Comparison of ENCODE assay signal across 15 cellular contexts in the genomic region with DNA sequence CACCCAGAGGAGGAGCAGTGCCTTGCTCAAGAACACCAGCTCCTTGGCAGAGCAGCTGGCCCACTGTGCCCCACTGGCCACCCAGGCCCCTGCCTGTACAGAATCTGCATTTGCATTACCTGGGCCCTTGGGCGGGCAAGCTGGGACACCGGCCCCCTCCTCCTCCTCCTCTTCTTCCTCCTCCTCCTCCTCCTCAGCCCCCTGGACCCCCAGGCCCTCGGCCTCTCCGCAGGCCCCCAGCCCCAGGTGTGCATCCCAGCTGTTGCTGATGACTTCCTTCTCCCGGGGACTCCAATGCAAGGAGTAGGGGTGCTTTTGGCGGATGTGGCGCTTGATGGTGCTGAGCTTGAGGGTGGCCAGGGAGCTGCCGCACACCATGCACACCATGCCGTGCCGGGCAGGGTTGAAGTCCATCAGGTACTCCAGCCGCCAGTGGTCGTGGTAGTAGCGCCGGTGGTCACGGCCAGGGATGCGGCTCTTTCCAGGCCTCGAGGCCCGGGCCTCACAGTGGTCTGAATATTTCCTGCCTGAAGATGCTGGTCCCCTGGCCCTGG. TPM values are rescaled to one million over a fixed set of nuclear protein-coding genes. Genes with fewer than 3 reads are reported as not detected.
DNase-seq lines count a peak whose midpoint lies in the region; ATAC-seq and TF ChIP-seq lines count a peak whose summit lies in the region.
"Had no signal": no experiment of that assay in that cellular context is flagged by ENCODE, and none has a peak within 500 bp of the region (broad histone marks: within the 10 kb centered on the region; RNA-seq: fewer than 3 reads in every experiment).

No MANE protein-coding gene starts in this region.

- H3K36me3 ChIP-seq in GM23338 (ENCODE audit: insufficient read depth), result no peaks in the 10 kb centered on the region
- no peaks in the 10 kb centered on the region for H3K36me3 ChIP-seq in right lobe of liver
- H3K36me3 ChIP-seq in stomach smooth muscle (ENCODE audit: control insufficient read depth in 2 of 2, insufficient read depth in 2 of 2, low read length in 2 of 2), result no peaks in the 10 kb centered on the region

- H3K36me3 Mint-ChIP-seq in GM23338 (ENCODE audit: low read depth) (peaks cover 18% of the 10 kb centered on the region; the same call in 2 of the 3 replicates), brain (no peaks in the 10 kb centered on the region)
- H3K36me3 Mint-ChIP-seq: stimulated activated memory B cell treated with anti-CD40 and anti-IgM and Interleukin-4, amounts not matched to agents 10 μg/mL and 1 μg/mL and 100 μg/mL, for 72 hours had no signal

- intact Hi-C loops in right lobe of liver (cut with DNase I), result loop anchor here in 1 of 2 donors (10.0 kb wide), 1 partner anchor 179 kb away; no protein-coding TSS in a partner anchor

- H2AFZ ChIP-seq in GM23338, result no peak overlapping the region

- no peaks in the 10 kb centered on the region for H3K9me2 ChIP-seq in GM23338 (ENCODE audit: insufficient read depth)

- no peaks in the 10 kb centered on the region for H3K9me3 ChIP-seq in right lobe of liver
- H3K9me3 ChIP-seq in stomach smooth muscle (ENCODE audit: control insufficient read depth in 2 of 2, low read length in 2 of 2), result no peaks in the 10 kb centered on the region
- H3K9me3 ChIP-seq: HAP-1 had no signal

- peaks cover 47% of the 10 kb centered on the region for H3K79me2 ChIP-seq in GM23338 (replicated peaks; ENCODE audit: insufficient read depth)

- peaks cover 14% of the 10 kb centered on the region for H3K27me3 ChIP-seq in GM23338 (ENCODE audit: insufficient read depth)
- H3K27me3 ChIP-seq in right lobe of liver, result no peaks in the 10 kb centered on the region
- H3K27me3 ChIP-seq in stomach smooth muscle (ENCODE audit: control insufficient read depth in 1 of 2, insufficient read depth in 2 of 2, low read length in 2 of 2), result no peaks in the 10 kb centered on the region

- peak overlapping the region; percentile 88; the same call in 1 of the 2 replicates for H3K4me3 ChIP-seq in GM23338
- H3K4me3 ChIP-seq in right lobe of liver, result peak overlapping the region in 2 of 3 donors; percentile 67 to 76
- H3K4me3 ChIP-seq in stomach smooth muscle (ENCODE audit: low read length in 2 of 2), result no peak overlapping the region
- H3K4me3 ChIP-seq: HAP-1 had no signal

- H4K20me1 ChIP-seq in GM23338 (replicated peaks; ENCODE audit: insufficient read depth), result peaks cover 13% of the 10 kb centered on the region

- ATAC-seq in GM23338, result no peak
- no peak for ATAC-seq in right lobe of liver
- ATAC-seq in GM21576 (IDR thresholded peaks at IDR 0.05; ENCODE audit: unreplicated experiment), result no peak
- ATAC-seq in GM18520 (IDR thresholded peaks at IDR 0.05; ENCODE audit: unreplicated experiment), result no peak
- ATAC-seq in HG03378 (IDR thresholded peaks at IDR 0.05; ENCODE audit: unreplicated experiment), result no peak
- ATAC-seq in HG03196 (IDR thresholded peaks at IDR 0.05; ENCODE audit: unreplicated experiment), result no peak
- ATAC-seq: sciatic nerve; stimulated activated memory B cell treated with anti-CD40 and anti-IgM and Interleukin-4, amounts not matched to agents 10 μg/mL and 1 μg/mL and 100 μg/mL, for 72 hours had no signal

- H3F3A ChIP-seq in GM23338 (replicated peaks; ENCODE audit: low read depth), result peaks cover 23% of the 10 kb centered on the region

- no peak for TF ChIP-seq POLR2A in right lobe of liver (IDR thresholded peaks at IDR 0.05)

- peaks cover 41% of the 10 kb centered on the region for H3K4me1 Mint-ChIP-seq in GM23338
- peaks cover 51% of the 10 kb centered on the region for H3K4me1 Mint-ChIP-seq in brain

- H3K4me1 ChIP-seq in GM23338 (ENCODE audit: insufficient read depth), result peaks cover 43% of the 10 kb centered on the region
- H3K4me1 ChIP-seq in right lobe of liver, result peaks cover 0 to 31% (median 9%) of the 10 kb centered on the region in 4 donors
- peaks cover 67% of the 10 kb centered on the region for H3K4me1 ChIP-seq in stomach smooth muscle (ENCODE audit: control insufficient read depth, insufficient read depth, low read length)

- H3K9ac ChIP-seq in stomach smooth muscle (ENCODE audit: low read length in 2 of 2), result no peak overlapping the region

- H3K27ac ChIP-seq in GM23338 (ENCODE audit: low read depth) (peak overlapping the region; percentile 45; the same call in 1 of the 2 replicates), right lobe of liver (peak overlapping the region in 2 of 3 donors; percentile 11 to 88), stomach smooth muscle (ENCODE audit: low read length) (peak overlapping the region; percentile 73)

- DNase-seq in GM23338 (ENCODE audit: low spot score), result peak; percentile 18
- peak; percentile 38 to 61 (median 57) for DNase-seq in right lobe of liver
- DNase-seq: dermis blood vessel endothelial cell; NCI-H2029 treated with DMSO at 0.1 percent for 48 hours; stimulated activated CD4-positive, alpha-beta T cell treated with anti-CD3 and anti-CD28 coated beads, Interleukin-4, amount 100 ng/mL, for 4 hours had no signal

- TF ChIP-seq CTCF in GM23338 (conservative IDR thresholded peaks at IDR 0.05; ENCODE audit: low read depth in 2 of 2) (no peak), brain (conservative IDR thresholded peaks at IDR 0.05) (no peak), right lobe of liver (IDR thresholded peaks at IDR 0.05) (no peak)

- H3K4me2 ChIP-seq in GM23338, result peak overlapping the region; percentile 98

- H3K27ac Mint-ChIP-seq in GM23338 (peak overlapping the region; percentile 52; the same call in 1 of the 2 replicates), brain (peak overlapping the region; percentile 77 to 100 (median 99))
- H3K27ac Mint-ChIP-seq: stimulated activated memory B cell treated with anti-CD40 and anti-IgM and Interleukin-4, amounts not matched to agents 10 μg/mL and 1 μg/mL and 100 μg/mL, for 72 hours had no signal

- H3K4me3 Mint-ChIP-seq in GM23338 (peak overlapping the region; percentile 56), brain (peak overlapping the region; percentile 96 to 99 (median 97))
- H3K4me3 Mint-ChIP-seq: CD14-positive monocyte had no signal

- H3K27me3 Mint-ChIP-seq in GM23338 (ENCODE audit: insufficient read depth, low read depth, poor library complexity), result peaks cover 46% of the 10 kb centered on the region
- peaks cover 6% of the 10 kb centered on the region for H3K27me3 Mint-ChIP-seq in brain
- H3K27me3 Mint-ChIP-seq: stimulated activated memory B cell treated with anti-CD40 and anti-IgM and Interleukin-4, amounts not matched to agents 10 μg/mL and 1 μg/mL and 100 μg/mL, for 72 hours had no signal

- WGBS in right lobe of liver (ENCODE audit: insufficient coverage, low coverage, low lambda C conversion rate, missing lambda C conversion rate), result 47% methylated on average over 5 of the region's 18 CpGs

- H3K9me3 Mint-ChIP-seq in GM23338 (peaks cover 6% of the 10 kb centered on the region; the same call in 2 of the 3 replicates), brain (peaks cover 0 to 3% (median 0%) of the 10 kb centered on the region in 5 experiments)
- H3K9me3 Mint-ChIP-seq: stimulated activated memory B cell treated with anti-CD40 and anti-IgM and Interleukin-4, amounts not matched to agents 10 μg/mL and 1 μg/mL and 100 μg/mL, for 72 hours had no signal

TF ChIP-seq in GM23338, 12 proteins besides CTCF, POLR2A, EP300 and RAD21 (continues in another document):
- TF ChIP-seq STAT1 (IDR thresholded peaks at IDR 0.05; ENCODE audit: unreplicated experiment) (no peak), CREB1 (CRISPR knock-in tag; IDR thresholded peaks at IDR 0.05; ENCODE audit: low read depth) (no peak), ZNF114 (CRISPR knock-in tag; IDR thresholded peaks at IDR 0.05) (no peak)
- TF ChIP-seq, protein P1, sequence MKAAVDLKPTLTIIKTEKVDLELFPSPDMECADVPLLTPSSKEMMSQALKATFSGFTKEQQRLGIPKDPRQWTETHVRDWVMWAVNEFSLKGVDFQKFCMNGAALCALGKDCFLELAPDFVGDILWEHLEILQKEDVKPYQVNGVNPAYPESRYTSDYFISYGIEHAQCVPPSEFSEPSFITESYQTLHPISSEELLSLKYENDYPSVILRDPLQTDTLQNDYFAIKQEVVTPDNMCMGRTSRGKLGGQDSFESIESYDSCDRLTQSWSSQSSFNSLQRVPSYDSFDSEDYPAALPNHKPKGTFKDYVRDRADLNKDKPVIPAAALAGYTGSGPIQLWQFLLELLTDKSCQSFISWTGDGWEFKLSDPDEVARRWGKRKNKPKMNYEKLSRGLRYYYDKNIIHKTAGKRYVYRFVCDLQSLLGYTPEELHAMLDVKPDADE (IDR thresholded peaks at IDR 0.05), result no peak
- TF ChIP-seq, protein P2, sequence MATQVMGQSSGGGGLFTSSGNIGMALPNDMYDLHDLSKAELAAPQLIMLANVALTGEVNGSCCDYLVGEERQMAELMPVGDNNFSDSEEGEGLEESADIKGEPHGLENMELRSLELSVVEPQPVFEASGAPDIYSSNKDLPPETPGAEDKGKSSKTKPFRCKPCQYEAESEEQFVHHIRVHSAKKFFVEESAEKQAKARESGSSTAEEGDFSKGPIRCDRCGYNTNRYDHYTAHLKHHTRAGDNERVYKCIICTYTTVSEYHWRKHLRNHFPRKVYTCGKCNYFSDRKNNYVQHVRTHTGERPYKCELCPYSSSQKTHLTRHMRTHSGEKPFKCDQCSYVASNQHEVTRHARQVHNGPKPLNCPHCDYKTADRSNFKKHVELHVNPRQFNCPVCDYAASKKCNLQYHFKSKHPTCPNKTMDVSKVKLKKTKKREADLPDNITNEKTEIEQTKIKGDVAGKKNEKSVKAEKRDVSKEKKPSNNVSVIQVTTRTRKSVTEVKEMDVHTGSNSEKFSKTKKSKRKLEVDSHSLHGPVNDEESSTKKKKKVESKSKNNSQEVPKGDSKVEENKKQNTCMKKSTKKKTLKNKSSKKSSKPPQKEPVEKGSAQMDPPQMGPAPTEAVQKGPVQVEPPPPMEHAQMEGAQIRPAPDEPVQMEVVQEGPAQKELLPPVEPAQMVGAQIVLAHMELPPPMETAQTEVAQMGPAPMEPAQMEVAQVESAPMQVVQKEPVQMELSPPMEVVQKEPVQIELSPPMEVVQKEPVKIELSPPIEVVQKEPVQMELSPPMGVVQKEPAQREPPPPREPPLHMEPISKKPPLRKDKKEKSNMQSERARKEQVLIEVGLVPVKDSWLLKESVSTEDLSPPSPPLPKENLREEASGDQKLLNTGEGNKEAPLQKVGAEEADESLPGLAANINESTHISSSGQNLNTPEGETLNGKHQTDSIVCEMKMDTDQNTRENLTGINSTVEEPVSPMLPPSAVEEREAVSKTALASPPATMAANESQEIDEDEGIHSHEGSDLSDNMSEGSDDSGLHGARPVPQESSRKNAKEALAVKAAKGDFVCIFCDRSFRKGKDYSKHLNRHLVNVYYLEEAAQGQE (IDR thresholded peaks at IDR 0.05; ENCODE audit: unreplicated experiment), result no peak

RNA-seq across cellular contexts. Expression of gene ZFTA, which starts 2.8 kb away (rescaled TPM):
- 32.1 and 36.6 TPM in 2 replicates for total RNA-seq in GM23338 (2014; rRNA removed; shearing (Covaris generic))
- polyA plus RNA-seq in GM23338 (2016; fragmentation: Nextera tagmentation; extraction: Ambion mirVana) (8.3 and 8.5 TPM in 2 replicates), brain (ENCODE audit: insufficient read depth, low read depth, low replicate concordance) (16.5 TPM)
- total RNA-seq in right lobe of liver, result 10 to 100 TPM in 1 of 6 experiments, 1 to 10 TPM in 5; 4.8 to 10.7 (median 6.6) TPM
- polyA plus RNA-seq: CD14-positive monocyte had no signal

RNA-seq across cellular contexts. Expression of gene SPINDOC, which starts 47.5 kb away (rescaled TPM):
- 65.5 and 84.7 TPM in 2 replicates for total RNA-seq in GM23338 (2014; rRNA removed; shearing (Covaris generic))
- 9.4 and 12.9 TPM in 2 replicates for polyA plus RNA-seq in GM23338 (2016; fragmentation: Nextera tagmentation; extraction: Ambion mirVana)
- polyA plus RNA-seq in brain (ENCODE audit: insufficient read depth, low read depth, low replicate concordance), result 43.6 TPM
- total RNA-seq in right lobe of liver, result 1 to 10 TPM; 2.2 to 5.0 (median 2.7) TPM

Comparison
In these comparisons a context has a peak if more than half of its experiments do, and no peak if none do; other contexts are left out.
1. H3K4me3 ChIP-seq: peak in GM23338 (single experiment) and right lobe of liver (2 of 3); none in stomach smooth muscle (0 of 2).
2. RNA of gene SPINDOC, which starts 47.5 kb away (total RNA-seq): 65.5 to 84.7 TPM in GM23338; 2.2 to 5.0 TPM in right lobe of liver; every median in the first group is over 10 times any median in the second.
3. Peak in every context shown above with its lines, with median percentiles within 50 percentile points of each other: H3K27ac ChIP-seq.